In genomic region chr22:38735465-38736256, GRCh38 we compare ENCODE assay signal across 8 cellular contexts. TPM values are rescaled to one million over a fixed set of nuclear protein-coding genes. Genes with fewer than 3 reads are reported as not detected.
A peak's percentile ranks its signal among the peaks of the same experiment; 100 is the strongest.
DNase-seq lines count a peak whose midpoint lies in the region; ATAC-seq and TF ChIP-seq lines count a peak whose summit lies in the region.
"Had no signal": no experiment of that assay in that cellular context is flagged by ENCODE, and none has a peak within 500 bp of the region (broad histone marks: within the 10 kb centered on the region; RNA-seq: fewer than 3 reads in every experiment).

No MANE protein-coding gene starts in this region.

- H3K79me2 ChIP-seq in osteoblast (ENCODE audit: insufficient read depth, low read length) = no peaks in the 10 kb centered on the region
- H3K79me2 ChIP-seq: hepatocyte had no signal

- peak overlapping the region; percentile 85 to 94 (median 90) for H3K27ac ChIP-seq in body of pancreas
- no peak overlapping the region for H3K27ac ChIP-seq in osteoblast (ENCODE audit: low read depth, low read length)
- H3K27ac ChIP-seq: hepatocyte had no signal

- peaks cover 6% of the 10 kb centered on the region for H4K20me1 ChIP-seq in osteoblast (ENCODE audit: insufficient read depth, low read length)

- 80 to 90% methylated on average over 12 to 15 of the region's 15 CpGs for WGBS in body of pancreas, 2 donors

- no peak overlapping the region for H2AFZ ChIP-seq in osteoblast (ENCODE audit: low read length)
- H2AFZ ChIP-seq: hepatocyte had no signal

- H3K36me3 ChIP-seq in body of pancreas (replicated peaks in 1 of 2; ENCODE audit: insufficient read depth in 1 of 2, low read depth in 2 of 2) (peaks cover 28 to 40% of the 10 kb centered on the region in 2 donors), osteoblast (ENCODE audit: insufficient read depth, low read length) (peaks cover 75% of the 10 kb centered on the region)

- TF ChIP-seq POLR2A in GM18951 (IDR thresholded peaks at IDR 0.05; ENCODE audit: extremely low read depth, insufficient read depth, insufficient read length) (peak; percentile 2), body of pancreas (IDR thresholded peaks at IDR 0.05) (no peak)

- peaks cover 53% of the 10 kb centered on the region for H3K4me1 ChIP-seq in body of pancreas
- H3K4me1 ChIP-seq in osteoblast (ENCODE audit: insufficient read depth, low read length) = no peaks in the 10 kb centered on the region

- H3K4me2 ChIP-seq in osteoblast (ENCODE audit: insufficient read depth, low read length) = no peak overlapping the region
- H3K4me2 ChIP-seq: hepatocyte had no signal

- DNase-seq in COLO668 (lab: John Stamatoyannopoulos, UW; ENCODE audit: unreplicated experiment) (peak; percentile 40), body of pancreas (peak in 1 of 4 donors; percentile 45), osteoblast (ENCODE audit: insufficient read length, low spot score, missing footprints) (peak; percentile 60)
- no peak for DNase-seq in stimulated activated CD4-positive, alpha-beta T cell treated with anti-CD3 and anti-CD28 coated beads, Interleukin-2, amount 100 ng/mL, for 48 hours

- H3K27me3 ChIP-seq in body of pancreas (no peaks in the 10 kb centered on the region), osteoblast (ENCODE audit: insufficient read depth, low read length) (no peaks in the 10 kb centered on the region)
- H3K27me3 ChIP-seq: hepatocyte had no signal

- in situ Hi-C loops in GM18951 (cut with MboI; ENCODE audit: low sequenced_read_pairs, unreplicated experiment) = no loop called here

- TF ChIP-seq CTCF in body of pancreas (IDR thresholded peaks at IDR 0.05) = no peak
- TF ChIP-seq CTCF in osteoblast (IDR thresholded peaks at IDR 0.05; ENCODE audit: extremely low read depth, low read depth, low read length) = no peak

- intact Hi-C loops in body of pancreas (cut with DNase I) = no loop called here

- H3K4me3 ChIP-seq in body of pancreas = no peak overlapping the region
- no peak overlapping the region for H3K4me3 ChIP-seq in osteoblast (ENCODE audit: insufficient read depth, low read length)
- H3K4me3 ChIP-seq: hepatocyte had no signal

- H3K9me3 ChIP-seq in body of pancreas = no peaks in the 10 kb centered on the region
- no peaks in the 10 kb centered on the region for H3K9me3 ChIP-seq in osteoblast (ENCODE audit: low read depth, low read length)

- ATAC-seq in body of pancreas = no peak
- no peak for ATAC-seq in HG03520 (IDR thresholded peaks at IDR 0.05; ENCODE audit: unreplicated experiment)
- ATAC-seq in GM18517 (IDR thresholded peaks at IDR 0.05; ENCODE audit: unreplicated experiment) = no peak

RNA-seq across cellular contexts. Expression of gene SUN2, which starts 20.1 kb away (rescaled TPM):
- total RNA-seq in body of pancreas = 100 to 1,000 TPM; 143 to 166 TPM
- 95.2 and 105 TPM in 2 replicates for total RNA-seq in osteoblast

RNA-seq across cellular contexts. Expression of gene GTPBP1, which starts 29.9 kb away (rescaled TPM):
- 10 to 100 TPM; 34.0 to 53.4 TPM for total RNA-seq in body of pancreas
- 28.3 and 34.7 TPM in 2 replicates for total RNA-seq in osteoblast

RNA-seq across cellular contexts. Expression of gene JOSD1, which starts 34.9 kb away (rescaled TPM):
- total RNA-seq in body of pancreas = 10 to 100 TPM; 20.4 to 50.3 TPM
- 82.2 and 86.1 TPM in 2 replicates for total RNA-seq in osteoblast

RNA-seq across cellular contexts. Expression of gene TOMM22, which starts 53.9 kb away (rescaled TPM):
- 10 to 100 TPM; 16.6 to 21.4 TPM for total RNA-seq in body of pancreas
- 57.2 and 60.4 TPM in 2 replicates for total RNA-seq in osteoblast

RNA-seq across cellular contexts. Expression of gene DNAL4, which starts 58.3 kb away (rescaled TPM):
- 10 to 100 TPM; 11.4 to 13.8 TPM for total RNA-seq in body of pancreas
- total RNA-seq in osteoblast = 15.9 and 17.0 TPM in 2 replicates

Comparison
In these comparisons a context has a peak if more than half of its experiments do, and no peak if none do; other contexts are left out.
1. DNase-seq: peak in COLO668 (single experiment) and osteoblast (single experiment); none in stimulated activated CD4-positive, alpha-beta T cell treated with anti-CD3 and anti-CD28 coated beads, Interleukin-2, amount 100 ng/mL, for 48 hours (0 of 2).